Comparison of ENCODE assay signal across 20 cellular contexts in the genomic region with DNA sequence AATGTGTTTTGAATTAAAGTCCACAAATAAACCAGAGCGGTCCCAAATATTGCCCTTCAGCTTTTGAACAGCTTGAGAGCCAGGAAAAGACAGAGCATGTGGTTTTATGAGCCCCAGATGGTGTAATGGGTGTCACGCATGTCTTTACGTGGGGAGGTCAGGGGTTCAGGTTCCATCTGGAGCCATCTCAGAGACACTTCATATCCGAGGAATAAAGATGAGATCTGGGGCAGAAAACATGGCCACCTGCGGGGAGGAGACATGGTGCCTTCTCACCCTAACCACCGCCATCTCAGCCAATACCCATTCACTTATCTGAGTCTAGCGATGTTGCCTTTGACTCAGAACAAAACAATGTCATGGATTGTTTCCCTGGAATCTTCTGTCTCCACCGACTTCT. TPM values are rescaled to one million over a fixed set of nuclear protein-coding genes. Genes with fewer than 3 reads are reported as not detected.
DNase-seq lines count a peak whose midpoint lies in the region; ATAC-seq and TF ChIP-seq lines count a peak whose summit lies in the region.
"Had no signal": no experiment of that assay in that cellular context is flagged by ENCODE, and none has a peak within 500 bp of the region (broad histone marks: within the 10 kb centered on the region; RNA-seq: fewer than 3 reads in every experiment).

No MANE protein-coding gene starts in this region.

- H3K79me2 ChIP-seq in fibroblast of lung (ENCODE audit: control insufficient read depth, insufficient read depth, low read length) = no peaks in the 10 kb centered on the region

- DNase-seq in EL = peak; percentile 83
- DNase-seq in RPMI7951 (ENCODE audit: low read depth) = peak; percentile 89
- peak; percentile 11 to 54 for DNase-seq in fibroblast of lung (ENCODE audit: low read depth in 2 of 2)
- DNase-seq: activated B cell treated with CpG ODN at 0.5 μM for 24 hours; activated gamma-delta T cell treated with Interleukin-2 at 50 U/mL for 16 hours; CD4-positive, alpha-beta T cell; effector CD8-positive, alpha-beta T cell; glutamatergic neuron; MM.1S; NCI-H2029 treated with DMSO at 0.1 percent for 48 hours; right lobe of liver had no signal

- H3K27ac ChIP-seq in fibroblast of lung (ENCODE audit: insufficient read depth, low read length) (no peak overlapping the region), skeletal muscle tissue (ENCODE audit: low read depth, low read length) (peak overlapping the region; percentile 30)
- H3K27ac ChIP-seq: cardiac muscle cell, neutrophil, right lobe of liver had no signal

- H3K4me1 ChIP-seq in fibroblast of lung (ENCODE audit: control insufficient read depth, extremely low read depth, insufficient read depth, low read length) (no peaks in the 10 kb centered on the region), skeletal muscle tissue (ENCODE audit: control insufficient read depth in 3 of 3, insufficient read depth in 3 of 3, low read length in 3 of 3) (peaks cover 0 to 2% (median 0%) of the 10 kb centered on the region in 3 donors)
- H3K4me1 ChIP-seq: right lobe of liver had no signal

- H3K36me3 ChIP-seq in fibroblast of lung (ENCODE audit: control insufficient read depth, insufficient read depth, low read length) = no peaks in the 10 kb centered on the region
- no peaks in the 10 kb centered on the region for H3K36me3 ChIP-seq in skeletal muscle tissue (ENCODE audit: control insufficient read depth in 3 of 3, insufficient read depth in 3 of 3, low read length in 3 of 3)
- H3K36me3 ChIP-seq: cardiac muscle cell, neutrophil, right lobe of liver had no signal

- H3K27me3 ChIP-seq in fibroblast of lung (ENCODE audit: control insufficient read depth, insufficient read depth, low read length) = peaks cover 5% of the 10 kb centered on the region
- peaks cover 0 to 6% (median 0%) of the 10 kb centered on the region in 3 donors for H3K27me3 ChIP-seq in skeletal muscle tissue (ENCODE audit: control insufficient read depth in 3 of 3, insufficient read depth in 3 of 3, low read length in 3 of 3)
- H3K27me3 ChIP-seq: right lobe of liver had no signal

- H4K20me1 ChIP-seq in fibroblast of lung (ENCODE audit: control insufficient read depth, extremely low read depth, insufficient read depth, low read length) = no peaks in the 10 kb centered on the region

- no peak overlapping the region for H3K9ac ChIP-seq in fibroblast of lung (ENCODE audit: insufficient read depth, low read length)
- no peak overlapping the region for H3K9ac ChIP-seq in skeletal muscle tissue (ENCODE audit: low read depth in 1 of 3, low read length in 3 of 3)

- TF ChIP-seq CTCF in fibroblast of lung (conservative IDR thresholded peaks at IDR 0.05 in 1 of 2, IDR thresholded peaks at IDR 0.05 in 1 of 2; ENCODE audit: low read depth in 1 of 2, low read length in 2 of 2) = no peak

- H2AFZ ChIP-seq in fibroblast of lung (ENCODE audit: low read length) = peak overlapping the region; percentile 40

- no peaks in the 10 kb centered on the region for H3K9me3 ChIP-seq in fibroblast of lung (ENCODE audit: control insufficient read depth, insufficient read depth, low read depth, low read length)
- H3K9me3 ChIP-seq in skeletal muscle tissue (ENCODE audit: control insufficient read depth in 3 of 3, low read length in 3 of 3) = no peaks in the 10 kb centered on the region
- H3K9me3 ChIP-seq: neutrophil, right lobe of liver had no signal

- H3K4me3 ChIP-seq in fibroblast of lung (replicated peaks in 1 of 4; ENCODE audit: control extremely low read depth in 1 of 4, insufficient read depth in 1 of 4, low read depth in 3 of 4, low read length in 4 of 4) (peak overlapping the region in 1 of 4 experiments; percentile 40), skeletal muscle tissue (ENCODE audit: low read length in 3 of 3) (no peak overlapping the region)
- H3K4me3 ChIP-seq: cardiac muscle cell, right lobe of liver had no signal

- peak overlapping the region; percentile 90 for H3K4me2 ChIP-seq in fibroblast of lung (ENCODE audit: extremely low read depth, insufficient read depth, low read length)

- no peak for ATAC-seq in GM21825 (IDR thresholded peaks at IDR 0.05; ENCODE audit: unreplicated experiment)
- ATAC-seq in GM21381 (IDR thresholded peaks at IDR 0.05; ENCODE audit: unreplicated experiment) = no peak
- no peak for ATAC-seq in HG03342 (IDR thresholded peaks at IDR 0.05; ENCODE audit: unreplicated experiment)
- ATAC-seq: right lobe of liver; stimulated activated memory B cell treated with anti-CD40 and anti-IgM and Interleukin-4, amounts not matched to agents 10 μg/mL and 1 μg/mL and 100 μg/mL, for 72 hours had no signal

RNA-seq across cellular contexts. Expression of a gene that starts 42.6 kb away (rescaled TPM):
- 0.10 and 0.12 TPM in 2 replicates for total RNA-seq in RPMI7951 (2014; rRNA removed; shearing (Covaris generic))
- total RNA-seq in fibroblast of lung = 27.9 and 39.5 TPM in 2 replicates
- polyA plus RNA-seq in fibroblast of lung = 2.3 and 10.9 TPM in 2 replicates
- polyA plus RNA-seq in fibroblast of lung (2012) = 2.9 and 15.6 TPM in 2 replicates
- polyA minus RNA-seq in fibroblast of lung (ENCODE audit: low replicate concordance) = 8.7 and 34.6 TPM in 2 replicates
- total RNA-seq in skeletal muscle tissue = 4.2 TPM
- total RNA-seq: activated B cell treated with CpG ODN at 0.5 μM for 24 hours; activated CD8-positive, alpha-beta memory T cell treated with anti-CD3 and anti-CD28 coated beads for 36 hours; CD4-positive, alpha-beta T cell; HT-29 had no signal

Comparison
In these comparisons a context has a peak if more than half of its experiments do, and no peak if none do; other contexts are left out.
1. DNase-seq: peak in every context shown above with its lines; median percentile 89 in RPMI7951; 83 in EL; 32 in fibroblast of lung.